Comparison of ENCODE assay signal across 8 cellular contexts in the genomic region with DNA sequence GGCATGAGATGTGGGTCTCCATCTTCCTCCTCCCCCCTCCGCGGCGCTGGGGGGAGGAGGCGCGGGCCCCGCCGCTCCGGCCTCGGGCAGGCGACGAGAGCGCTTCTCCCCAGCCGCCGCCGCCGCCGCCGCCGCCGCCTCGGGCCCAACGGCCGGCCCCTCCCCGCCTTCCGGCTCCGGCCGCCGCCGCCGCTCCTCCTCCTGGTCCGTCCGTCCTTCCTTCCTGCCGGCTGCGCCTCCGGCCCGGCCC. TPM values are rescaled to one million over a fixed set of nuclear protein-coding genes. Genes with fewer than 3 reads are reported as not detected.
DNase-seq lines count a peak whose midpoint lies in the region; ATAC-seq, FAIRE-seq and TF ChIP-seq lines count a peak whose summit lies in the region.

No MANE protein-coding gene starts in this region.

- H3K27ac ChIP-seq in caudate nucleus (ENCODE audit: low read depth, low read length) (peak overlapping the region; percentile 93), HepG2 (ENCODE audit: extremely low read length, insufficient read depth, low read length) (peak overlapping the region; percentile 39), thymus (ENCODE audit: low read depth) (peak overlapping the region; percentile 96)

- H4K20me1 ChIP-seq in HepG2 (ENCODE audit: insufficient read depth, low read length), result peaks cover 17% of the 10 kb centered on the region; the same call in 1 of the 2 replicates

- no CpG with 5 or more reads among the region's 36 CpGs for WGBS in HepG2 (ENCODE audit: low lambda C conversion rate)
- WGBS in thymus, result under 1% methylated on average over 36 of the region's 36 CpGs

- H2AFZ ChIP-seq in HepG2 (ENCODE audit: low read length), result no peak overlapping the region

- peaks cover 0 to 4% of the 10 kb centered on the region in 2 experiments; a peak in 2 of 5 replicates for H3K27me3 ChIP-seq in HepG2 (ENCODE audit: control insufficient read depth in 1 of 2, insufficient read depth in 2 of 2, low read length in 2 of 2)
- H3K27me3 ChIP-seq in thymus (ENCODE audit: control insufficient read depth, insufficient read depth), result no peaks in the 10 kb centered on the region

- no peak for TF ChIP-seq CTCF in HepG2 (CRISPR knock-in tag; IDR thresholded peaks at IDR 0.05)

- ATAC-seq in GM19324 (IDR thresholded peaks at IDR 0.05; ENCODE audit: low FRiP score, unreplicated experiment) (peak; percentile 43), HG03280 (IDR thresholded peaks at IDR 0.05; ENCODE audit: unreplicated experiment) (peak; percentile 47), HepG2 (peak; percentile 54)

- BruUV-seq in HepG2 (replicated peaks; lab: Mats Ljungman, UMichigan), result no TSS peak

- TF ChIP-seq EP300 in HepG2 (IDR thresholded peaks at IDR 0.05; ENCODE audit: low read depth in 2 of 2, low read length in 2 of 2) (no peak), HepG2 (CRISPR knock-in tag; IDR thresholded peaks at IDR 0.05; ENCODE audit: borderline replicate concordance) (no peak)

- no peaks in the 10 kb centered on the region for H3K36me3 ChIP-seq in HepG2 (replicated peaks in 1 of 2; ENCODE audit: control insufficient read depth in 1 of 2, insufficient read depth in 2 of 2, low read length in 2 of 2)
- H3K36me3 ChIP-seq in thymus (ENCODE audit: control insufficient read depth, insufficient read depth), result no peaks in the 10 kb centered on the region

- TF ChIP-seq POLR2A in HepG2 (IDR thresholded peaks at IDR 0.05; ENCODE audit: insufficient read depth in 1 of 2, low read depth in 2 of 2, low read length in 2 of 2), result no peak; a peak in 1 of 4 replicates

- CTCF ChIA-PET in HepG2 (lab: Yijun Ruan, JAX; ENCODE audit: low intra/inter-chr PET ratio, low total read pairs), result no interaction called here

- peak overlapping the region; percentile 89 for H3K4me2 ChIP-seq in HepG2 (ENCODE audit: low read depth, low read length)

- peaks cover 26% of the 10 kb centered on the region for H3K79me2 ChIP-seq in HepG2 (ENCODE audit: insufficient read depth, low read length)

- intact Hi-C loops in HepG2 (cut with micrococcal nuclease; ENCODE audit: unreplicated experiment), result no loop called here

- in situ Hi-C loops in HepG2 (cut with HindIII; ENCODE audit: extremely low pct_ligation_motif_present, low pct_unique_long_range_greater_than_20kb), result loop anchor here (5.0 to 25.0 kb wide), 2 partner anchors 77 to 1032 kb away; no protein-coding TSS in a partner anchor

- peak overlapping the region; percentile 60; the same call in 1 of the 2 replicates for H3K9ac ChIP-seq in HepG2 (ENCODE audit: insufficient read depth, low read depth, low read length)

- no peak for TF ChIP-seq RAD21 in HepG2 (CRISPR knock-in tag; IDR thresholded peaks at IDR 0.05)

- peak; percentile 80 for DNase-seq in DMS53 treated with DMSO at 0.1 percent for 48 hours (lab: John Stamatoyannopoulos, UW; ENCODE audit: unreplicated experiment)
- peak in 17 of 61 donors; percentile 20 to 76 (median 61) for DNase-seq in caudate nucleus (lab: John Stamatoyannopoulos, UW)
- no peak for DNase-seq in HepG2 (ENCODE audit: low spot score)
- DNase-seq in NCI-H1694 treated with DMSO at 0.1 percent for 48 hours (lab: John Stamatoyannopoulos, UW), result no peak

- H3K9me3 ChIP-seq in HepG2 (ENCODE audit: low read length), result no peaks in the 10 kb centered on the region
- H3K9me3 ChIP-seq in thymus (ENCODE audit: control insufficient read depth), result no peaks in the 10 kb centered on the region

- peaks cover 52% of the 10 kb centered on the region for H3K4me1 ChIP-seq in HepG2 (ENCODE audit: insufficient read depth, low read length)
- peaks cover 28% of the 10 kb centered on the region for H3K4me1 ChIP-seq in thymus (ENCODE audit: control insufficient read depth, insufficient read depth, low read length)

- no peak for FAIRE-seq in HepG2 (lab: Jason Lieb, UNC)

- POLR2A ChIA-PET in HepG2 (lab: Yijun Ruan, JAX), result no interaction called here

- H3K4me3 ChIP-seq in HepG2 (replicated peaks in 1 of 3; ENCODE audit: insufficient read depth in 1 of 3, low read depth in 2 of 3, low read length in 3 of 3) (peak overlapping the region; percentile 50 to 83 (median 75); a peak in 5 of 6 replicates), thymus (ENCODE audit: low read length) (peak overlapping the region; percentile 87)

TF ChIP-seq in PFSK-1, 5 proteins besides CTCF, POLR2A, EP300 and RAD21 (continues in another document):
- peak; percentile 14; the same call in 1 of the 2 replicates for TF ChIP-seq TAF1 (IDR thresholded peaks at IDR 0.05; ENCODE audit: borderline replicate concordance, insufficient read depth, low read length)

TF ChIP-seq in HepG2, 621 proteins besides CTCF, POLR2A, EP300 and RAD21 (continues in another document):
- TF ChIP-seq KAT8 (CRISPR knock-in tag; IDR thresholded peaks at IDR 0.05), result no peak
- peak; percentile 44; the same call in 1 of the 2 replicates for TF ChIP-seq ZFP82 (CRISPR knock-in tag; IDR thresholded peaks at IDR 0.05; ENCODE audit: borderline replicate concordance)

RNA-seq across cellular contexts. Expression of a gene that starts 0.4 kb away (rescaled TPM):
- 57.2 TPM for polyA plus RNA-seq in PFSK-1 (2012; ENCODE audit: insufficient read length, low read depth)
- 5.5 and 7.0 TPM in 2 replicates for total RNA-seq in HepG2 (2016; rRNA removed; fragmentation: Illumina TruSeq; extraction: Trizol)
- total RNA-seq in HepG2 (2016; cell fraction: cytosol; rRNA removed; fragmentation: Illumina TruSeq; extraction: Trizol; ENCODE audit: low read depth), result 1.6 TPM in 2 replicates
- 5.8 and 6.3 TPM in 2 replicates for total RNA-seq in HepG2 (2016; cell fraction: insoluble cytoplasmic fraction; rRNA removed; fragmentation: Illumina TruSeq; extraction: Trizol)
- 7.3 and 8.4 TPM in 2 replicates for total RNA-seq in HepG2 (2016; cell fraction: membrane; rRNA removed; fragmentation: Illumina TruSeq; extraction: Trizol)
- total RNA-seq in HepG2 (2016; cell fraction: nucleus; rRNA removed; fragmentation: Illumina TruSeq; extraction: Trizol), result 3.5 and 4.2 TPM in 2 replicates
- polyA plus RNA-seq in HepG2 (2011; rRNA removed), result 7.2 and 7.4 TPM in 2 replicates
- polyA plus RNA-seq in HepG2 (2011; cell fraction: cytosol; rRNA removed), result 5.7 and 11.0 TPM in 2 replicates
- polyA plus RNA-seq in HepG2 (2011; cell fraction: nucleus; rRNA removed), result 4.8 and 5.6 TPM in 2 replicates
- polyA plus RNA-seq in HepG2 (2012), result 1.5 and 3.4 TPM in 2 replicates
- 1.3 and 1.5 TPM in 2 replicates for polyA plus RNA-seq in HepG2 (2016; cell fraction: cytosol; fragmentation: Illumina TruSeq; extraction: Trizol; ENCODE audit: low read depth)
- 4.3 and 4.9 TPM in 2 replicates for polyA plus RNA-seq in HepG2 (2016; cell fraction: insoluble cytoplasmic fraction; fragmentation: Illumina TruSeq; extraction: Trizol; ENCODE audit: low read depth)
- polyA plus RNA-seq in HepG2 (2016; cell fraction: membrane; fragmentation: Illumina TruSeq; extraction: Trizol; ENCODE audit: low read depth), result 3.9 and 4.6 TPM in 2 replicates
- 2.8 and 3.0 TPM in 2 replicates for polyA plus RNA-seq in HepG2 (2016; cell fraction: nucleus; fragmentation: Illumina TruSeq; extraction: Trizol; ENCODE audit: insufficient read depth, low read depth)
- 24.9 and 37.9 TPM in 2 replicates for polyA minus RNA-seq in HepG2 (2011; rRNA and poly(A)+ RNA removed; ENCODE audit: low replicate concordance)
- polyA minus RNA-seq in HepG2 (2011; cell fraction: cytosol; rRNA and poly(A)+ RNA removed), result 5.9 and 9.1 TPM in 2 replicates
- polyA minus RNA-seq in HepG2 (2011; cell fraction: nucleus; rRNA and poly(A)+ RNA removed), result 3.3 and 4.5 TPM in 2 replicates
- 7.6 TPM for polyA plus RNA-seq in thymus

RNA-seq across cellular contexts. Expression of a gene that starts 35.1 kb away (rescaled TPM):
- polyA plus RNA-seq in PFSK-1 (2012; ENCODE audit: insufficient read length, low read depth), result 8.5 TPM
- 0.04 TPM in 1 of 2 replicates, not detected in the other for total RNA-seq in HepG2 (2016; rRNA removed; fragmentation: Illumina TruSeq; extraction: Trizol)
- not detected in 2 replicates for total RNA-seq in HepG2 (2016; cell fraction: cytosol; rRNA removed; fragmentation: Illumina TruSeq; extraction: Trizol; ENCODE audit: low read depth)
- total RNA-seq in HepG2 (2016; cell fraction: insoluble cytoplasmic fraction; rRNA removed; fragmentation: Illumina TruSeq; extraction: Trizol), result 0.06 TPM in 1 of 2 replicates, not detected in the other
- total RNA-seq in HepG2 (2016; cell fraction: membrane; rRNA removed; fragmentation: Illumina TruSeq; extraction: Trizol), result not detected in 2 replicates
- total RNA-seq in HepG2 (2016; cell fraction: nucleus; rRNA removed; fragmentation: Illumina TruSeq; extraction: Trizol), result not detected in 2 replicates
- not detected in 2 replicates for polyA plus RNA-seq in HepG2 (2011; rRNA removed)
- 0.04 TPM in 2 replicates for polyA plus RNA-seq in HepG2 (2011; cell fraction: cytosol; rRNA removed)
- not detected in 2 replicates for polyA plus RNA-seq in HepG2 (2011; cell fraction: nucleus; rRNA removed)
- not detected in 2 replicates for polyA plus RNA-seq in HepG2 (2012)
- polyA plus RNA-seq in HepG2 (2016; cell fraction: cytosol; fragmentation: Illumina TruSeq; extraction: Trizol; ENCODE audit: low read depth), result not detected in 2 replicates
- polyA plus RNA-seq in HepG2 (2016; cell fraction: insoluble cytoplasmic fraction; fragmentation: Illumina TruSeq; extraction: Trizol; ENCODE audit: low read depth), result not detected in 2 replicates
- polyA plus RNA-seq in HepG2 (2016; cell fraction: membrane; fragmentation: Illumina TruSeq; extraction: Trizol; ENCODE audit: low read depth), result not detected in 2 replicates
- not detected in 2 replicates for polyA plus RNA-seq in HepG2 (2016; cell fraction: nucleus; fragmentation: Illumina TruSeq; extraction: Trizol; ENCODE audit: insufficient read depth, low read depth)
- not detected in 2 replicates for polyA minus RNA-seq in HepG2 (2011; rRNA and poly(A)+ RNA removed; ENCODE audit: low replicate concordance)
- not detected in 2 replicates for polyA minus RNA-seq in HepG2 (2011; cell fraction: cytosol; rRNA and poly(A)+ RNA removed)
- not detected in 2 replicates for polyA minus RNA-seq in HepG2 (2011; cell fraction: nucleus; rRNA and poly(A)+ RNA removed)
- 4.1 TPM for polyA plus RNA-seq in thymus

Comparison
In these comparisons a context has a peak if more than half of its experiments do, and no peak if none do; other contexts are left out.
1. H3K27ac ChIP-seq: peak in every context shown above with its lines; median percentile 96 in thymus; 93 in caudate nucleus; 39 in HepG2.